ENCODE assay signal across 1 cellular context in genomic region chr20:46040902-46041535, GRCh38.
A peak's percentile ranks its signal among the peaks of the same experiment; 100 is the strongest.
TF ChIP-seq lines count a peak whose summit lies in the region.

No MANE protein-coding gene starts in this region.

TF ChIP-seq in HepG2, 621 proteins besides CTCF, POLR2A, EP300 and RAD21 (continues in another document):
- TF ChIP-seq, protein P1, sequence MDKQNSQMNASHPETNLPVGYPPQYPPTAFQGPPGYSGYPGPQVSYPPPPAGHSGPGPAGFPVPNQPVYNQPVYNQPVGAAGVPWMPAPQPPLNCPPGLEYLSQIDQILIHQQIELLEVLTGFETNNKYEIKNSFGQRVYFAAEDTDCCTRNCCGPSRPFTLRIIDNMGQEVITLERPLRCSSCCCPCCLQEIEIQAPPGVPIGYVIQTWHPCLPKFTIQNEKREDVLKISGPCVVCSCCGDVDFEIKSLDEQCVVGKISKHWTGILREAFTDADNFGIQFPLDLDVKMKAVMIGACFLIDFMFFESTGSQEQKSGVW (CRISPR knock-in tag; IDR thresholded peaks at IDR 0.05; ENCODE audit: borderline replicate concordance), result 0 out of 2 replicates have a peak, but pooled peaks have one; percentile 56
- TF ChIP-seq, protein P2, sequence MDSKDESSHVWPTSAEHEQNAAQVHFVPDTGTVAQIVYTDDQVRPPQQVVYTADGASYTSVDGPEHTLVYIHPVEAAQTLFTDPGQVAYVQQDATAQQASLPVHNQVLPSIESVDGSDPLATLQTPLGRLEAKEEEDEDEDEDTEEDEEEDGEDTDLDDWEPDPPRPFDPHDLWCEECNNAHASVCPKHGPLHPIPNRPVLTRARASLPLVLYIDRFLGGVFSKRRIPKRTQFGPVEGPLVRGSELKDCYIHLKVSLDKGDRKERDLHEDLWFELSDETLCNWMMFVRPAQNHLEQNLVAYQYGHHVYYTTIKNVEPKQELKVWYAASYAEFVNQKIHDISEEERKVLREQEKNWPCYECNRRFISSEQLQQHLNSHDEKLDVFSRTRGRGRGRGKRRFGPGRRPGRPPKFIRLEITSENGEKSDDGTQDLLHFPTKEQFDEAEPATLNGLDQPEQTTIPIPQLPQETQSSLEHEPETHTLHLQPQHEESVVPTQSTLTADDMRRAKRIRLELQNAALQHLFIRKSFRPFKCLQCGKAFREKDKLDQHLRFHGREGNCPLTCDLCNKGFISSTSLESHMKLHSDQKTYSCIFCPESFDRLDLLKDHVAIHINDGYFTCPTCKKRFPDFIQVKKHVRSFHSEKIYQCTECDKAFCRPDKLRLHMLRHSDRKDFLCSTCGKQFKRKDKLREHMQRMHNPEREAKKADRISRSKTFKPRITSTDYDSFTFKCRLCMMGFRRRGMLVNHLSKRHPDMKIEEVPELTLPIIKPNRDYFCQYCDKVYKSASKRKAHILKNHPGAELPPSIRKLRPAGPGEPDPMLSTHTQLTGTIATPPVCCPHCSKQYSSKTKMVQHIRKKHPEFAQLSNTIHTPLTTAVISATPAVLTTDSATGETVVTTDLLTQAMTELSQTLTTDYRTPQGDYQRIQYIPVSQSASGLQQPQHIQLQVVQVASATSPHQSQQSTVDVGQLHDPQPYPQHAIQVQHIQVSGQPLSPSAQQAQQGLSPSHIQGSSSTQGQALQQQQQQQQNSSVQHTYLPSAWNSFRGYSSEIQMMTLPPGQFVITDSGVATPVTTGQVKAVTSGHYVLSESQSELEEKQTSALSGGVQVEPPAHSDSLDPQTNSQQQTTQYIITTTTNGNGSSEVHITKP (CRISPR knock-in tag; IDR thresholded peaks at IDR 0.05; ENCODE audit: low read depth), result peak; percentile 85
- TF ChIP-seq RFX1 (IDR thresholded peaks at IDR 0.05), result no peak
- no peak for TF ChIP-seq ZNF597 (CRISPR knock-in tag; IDR thresholded peaks at IDR 0.05)
- TF ChIP-seq ZNF703 (CRISPR knock-in tag; IDR thresholded peaks at IDR 0.05; ENCODE audit: borderline replicate concordance), result no peak; the same call in 1 of the 2 replicates
- peak; percentile 56 for TF ChIP-seq ZFY (CRISPR knock-in tag; IDR thresholded peaks at IDR 0.05)
- peak; percentile 84; the same call in 1 of the 2 replicates for TF ChIP-seq MED13 (CRISPR knock-in tag; IDR thresholded peaks at IDR 0.05)
- peak; percentile 76; the same call in 1 of the 2 replicates for TF ChIP-seq ZNF772 (CRISPR knock-in tag; IDR thresholded peaks at IDR 0.05)
- TF ChIP-seq MED1 (CRISPR knock-in tag; IDR thresholded peaks at IDR 0.05), result peak; percentile 69
- TF ChIP-seq ZNF549 (CRISPR knock-in tag; IDR thresholded peaks at IDR 0.05), result no peak
- TF ChIP-seq ZSCAN25 (CRISPR knock-in tag; IDR thresholded peaks at IDR 0.05), result peak; percentile 79; the same call in 1 of the 2 replicates
- TF ChIP-seq, protein P3, sequence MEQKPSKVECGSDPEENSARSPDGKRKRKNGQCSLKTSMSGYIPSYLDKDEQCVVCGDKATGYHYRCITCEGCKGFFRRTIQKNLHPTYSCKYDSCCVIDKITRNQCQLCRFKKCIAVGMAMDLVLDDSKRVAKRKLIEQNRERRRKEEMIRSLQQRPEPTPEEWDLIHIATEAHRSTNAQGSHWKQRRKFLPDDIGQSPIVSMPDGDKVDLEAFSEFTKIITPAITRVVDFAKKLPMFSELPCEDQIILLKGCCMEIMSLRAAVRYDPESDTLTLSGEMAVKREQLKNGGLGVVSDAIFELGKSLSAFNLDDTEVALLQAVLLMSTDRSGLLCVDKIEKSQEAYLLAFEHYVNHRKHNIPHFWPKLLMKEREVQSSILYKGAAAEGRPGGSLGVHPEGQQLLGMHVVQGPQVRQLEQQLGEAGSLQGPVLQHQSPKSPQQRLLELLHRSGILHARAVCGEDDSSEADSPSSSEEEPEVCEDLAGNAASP (CRISPR knock-in tag; IDR thresholded peaks at IDR 0.05; ENCODE audit: borderline replicate concordance), result peak; percentile 91
- peak; percentile 77 for TF ChIP-seq THAP11 (CRISPR knock-in tag; IDR thresholded peaks at IDR 0.05)
- peak; percentile 54; the same call in 1 of the 2 replicates for TF ChIP-seq ETV5 (CRISPR knock-in tag; IDR thresholded peaks at IDR 0.05; ENCODE audit: borderline replicate concordance)
- no peak for TF ChIP-seq ZNF460 (CRISPR knock-in tag; IDR thresholded peaks at IDR 0.05; ENCODE audit: borderline replicate concordance)
- 0 out of 2 replicates have a peak, but pooled peaks have one; percentile 72 for TF ChIP-seq ZNF567 (CRISPR knock-in tag; IDR thresholded peaks at IDR 0.05; ENCODE audit: borderline replicate concordance)
- TF ChIP-seq, protein P4, sequence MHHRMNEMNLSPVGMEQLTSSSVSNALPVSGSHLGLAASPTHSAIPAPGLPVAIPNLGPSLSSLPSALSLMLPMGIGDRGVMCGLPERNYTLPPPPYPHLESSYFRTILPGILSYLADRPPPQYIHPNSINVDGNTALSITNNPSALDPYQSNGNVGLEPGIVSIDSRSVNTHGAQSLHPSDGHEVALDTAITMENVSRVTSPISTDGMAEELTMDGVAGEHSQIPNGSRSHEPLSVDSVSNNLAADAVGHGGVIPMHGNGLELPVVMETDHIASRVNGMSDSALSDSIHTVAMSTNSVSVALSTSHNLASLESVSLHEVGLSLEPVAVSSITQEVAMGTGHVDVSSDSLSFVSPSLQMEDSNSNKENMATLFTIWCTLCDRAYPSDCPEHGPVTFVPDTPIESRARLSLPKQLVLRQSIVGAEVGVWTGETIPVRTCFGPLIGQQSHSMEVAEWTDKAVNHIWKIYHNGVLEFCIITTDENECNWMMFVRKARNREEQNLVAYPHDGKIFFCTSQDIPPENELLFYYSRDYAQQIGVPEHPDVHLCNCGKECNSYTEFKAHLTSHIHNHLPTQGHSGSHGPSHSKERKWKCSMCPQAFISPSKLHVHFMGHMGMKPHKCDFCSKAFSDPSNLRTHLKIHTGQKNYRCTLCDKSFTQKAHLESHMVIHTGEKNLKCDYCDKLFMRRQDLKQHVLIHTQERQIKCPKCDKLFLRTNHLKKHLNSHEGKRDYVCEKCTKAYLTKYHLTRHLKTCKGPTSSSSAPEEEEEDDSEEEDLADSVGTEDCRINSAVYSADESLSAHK (CRISPR knock-in tag; IDR thresholded peaks at IDR 0.05; ENCODE audit: borderline replicate concordance), result peak; percentile 94; the same call in 1 of the 2 replicates
- peak; percentile 81; the same call in 1 of the 2 replicates for TF ChIP-seq ZNF891 (CRISPR knock-in tag; IDR thresholded peaks at IDR 0.05)
- TF ChIP-seq POLR2G (IDR thresholded peaks at IDR 0.05; ENCODE audit: low read depth, low read length), result no peak
- TF ChIP-seq GATAD1 (CRISPR knock-in tag; IDR thresholded peaks at IDR 0.05), result peak; percentile 80
- TF ChIP-seq, protein P5, sequence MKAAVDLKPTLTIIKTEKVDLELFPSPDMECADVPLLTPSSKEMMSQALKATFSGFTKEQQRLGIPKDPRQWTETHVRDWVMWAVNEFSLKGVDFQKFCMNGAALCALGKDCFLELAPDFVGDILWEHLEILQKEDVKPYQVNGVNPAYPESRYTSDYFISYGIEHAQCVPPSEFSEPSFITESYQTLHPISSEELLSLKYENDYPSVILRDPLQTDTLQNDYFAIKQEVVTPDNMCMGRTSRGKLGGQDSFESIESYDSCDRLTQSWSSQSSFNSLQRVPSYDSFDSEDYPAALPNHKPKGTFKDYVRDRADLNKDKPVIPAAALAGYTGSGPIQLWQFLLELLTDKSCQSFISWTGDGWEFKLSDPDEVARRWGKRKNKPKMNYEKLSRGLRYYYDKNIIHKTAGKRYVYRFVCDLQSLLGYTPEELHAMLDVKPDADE (CRISPR knock-in tag; IDR thresholded peaks at IDR 0.05), result peak; percentile 95; the same call in 1 of the 2 replicates
- peak; percentile 66 for TF ChIP-seq ZNF563 (CRISPR knock-in tag; IDR thresholded peaks at IDR 0.05)
- no peak for TF ChIP-seq SETDB1 (CRISPR knock-in tag; IDR thresholded peaks at IDR 0.05; ENCODE audit: borderline replicate concordance)
- no peak for TF ChIP-seq MAFK (conservative IDR thresholded peaks at IDR 0.05 in 1 of 2, IDR thresholded peaks at IDR 0.05 in 1 of 2; ENCODE audit: low read length in 2 of 2)
- peak; percentile 90 for TF ChIP-seq ELF3 (CRISPR knock-in tag; IDR thresholded peaks at IDR 0.05)
- TF ChIP-seq ZNF510 (CRISPR knock-in tag; IDR thresholded peaks at IDR 0.05; ENCODE audit: low read depth), result 0 out of 2 replicates have a peak, but pooled peaks have one; percentile 46
- peak; percentile 98 for TF ChIP-seq ZBTB49 (CRISPR knock-in tag; IDR thresholded peaks at IDR 0.05; ENCODE audit: borderline replicate concordance)
- no peak for TF ChIP-seq LBX2 (CRISPR knock-in tag; IDR thresholded peaks at IDR 0.05; ENCODE audit: borderline replicate concordance)
- peak; percentile 94 for TF ChIP-seq ETV6 (CRISPR knock-in tag; conservative IDR thresholded peaks at IDR 0.05)
- 0 out of 4 replicates have a peak, but pooled peaks of 1 of the 2 experiments have one; percentile 53 for TF ChIP-seq NR2F1 (CRISPR knock-in tag; IDR thresholded peaks at IDR 0.05)
- TF ChIP-seq STAT6 (CRISPR knock-in tag; IDR thresholded peaks at IDR 0.05; ENCODE audit: borderline replicate concordance), result no peak
- TF ChIP-seq FOSL2 (CRISPR knock-in tag; IDR thresholded peaks at IDR 0.05), result peak; percentile 70; the same call in 1 of the 2 replicates
- peak; percentile 76; the same call in 1 of the 2 replicates for TF ChIP-seq ZBTB21 (CRISPR knock-in tag; IDR thresholded peaks at IDR 0.05)
- 0 out of 2 replicates have a peak, but pooled peaks have one; percentile 65 for TF ChIP-seq ZNF530 (CRISPR knock-in tag; IDR thresholded peaks at IDR 0.05; ENCODE audit: low read depth)
- peak; percentile 68 for TF ChIP-seq ONECUT2 (CRISPR knock-in tag; IDR thresholded peaks at IDR 0.05)
- TF ChIP-seq, protein P6, sequence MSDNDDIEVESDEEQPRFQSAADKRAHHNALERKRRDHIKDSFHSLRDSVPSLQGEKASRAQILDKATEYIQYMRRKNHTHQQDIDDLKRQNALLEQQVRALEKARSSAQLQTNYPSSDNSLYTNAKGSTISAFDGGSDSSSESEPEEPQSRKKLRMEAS (IDR thresholded peaks at IDR 0.05), result no peak
- TF ChIP-seq, protein P7, sequence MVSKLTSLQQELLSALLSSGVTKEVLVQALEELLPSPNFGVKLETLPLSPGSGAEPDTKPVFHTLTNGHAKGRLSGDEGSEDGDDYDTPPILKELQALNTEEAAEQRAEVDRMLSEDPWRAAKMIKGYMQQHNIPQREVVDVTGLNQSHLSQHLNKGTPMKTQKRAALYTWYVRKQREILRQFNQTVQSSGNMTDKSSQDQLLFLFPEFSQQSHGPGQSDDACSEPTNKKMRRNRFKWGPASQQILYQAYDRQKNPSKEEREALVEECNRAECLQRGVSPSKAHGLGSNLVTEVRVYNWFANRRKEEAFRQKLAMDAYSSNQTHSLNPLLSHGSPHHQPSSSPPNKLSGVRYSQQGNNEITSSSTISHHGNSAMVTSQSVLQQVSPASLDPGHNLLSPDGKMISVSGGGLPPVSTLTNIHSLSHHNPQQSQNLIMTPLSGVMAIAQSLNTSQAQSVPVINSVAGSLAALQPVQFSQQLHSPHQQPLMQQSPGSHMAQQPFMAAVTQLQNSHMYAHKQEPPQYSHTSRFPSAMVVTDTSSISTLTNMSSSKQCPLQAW (CRISPR knock-in tag; IDR thresholded peaks at IDR 0.05), result 0 out of 2 replicates have a peak, but pooled peaks have one; percentile 27
- TF ChIP-seq MXD3 (CRISPR knock-in tag; IDR thresholded peaks at IDR 0.05), result peak; percentile 97
